ENCODE assay signal across 9 cellular contexts in the genomic region with DNA sequence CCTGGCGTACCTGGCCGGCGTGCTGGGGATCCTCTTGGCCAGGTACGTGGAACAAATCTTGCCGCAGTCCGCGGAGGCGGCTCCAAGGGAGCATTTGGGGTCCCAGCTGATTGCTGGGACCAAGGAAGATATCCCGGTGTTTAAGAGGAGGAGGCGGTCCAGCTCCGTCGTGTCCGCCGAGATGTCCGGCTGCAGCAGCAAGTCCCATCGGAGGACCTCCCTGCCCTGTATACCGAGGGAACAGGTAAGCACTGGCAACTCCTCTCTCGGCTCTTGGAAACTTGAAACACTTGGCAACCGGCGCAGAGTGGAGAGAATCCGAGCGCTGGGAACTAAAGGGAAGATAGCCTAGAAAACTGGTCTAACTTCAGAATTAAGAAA. TPM values are rescaled to one million over a fixed set of nuclear protein-coding genes. Genes with fewer than 3 reads are reported as not detected.
DNase-seq lines count a peak whose midpoint lies in the region; ATAC-seq, FAIRE-seq and TF ChIP-seq lines count a peak whose summit lies in the region.
"Had no signal": no experiment of that assay in that cellular context is flagged by ENCODE, and none has a peak within 500 bp of the region (broad histone marks: within the 10 kb centered on the region; RNA-seq: fewer than 3 reads in every experiment).

No MANE protein-coding gene starts in this region.

- H3K27me3 ChIP-seq in cardiac muscle cell (peaks cover 51% of the 10 kb centered on the region), pancreas (peaks cover 0 to 7% (median 0%) of the 10 kb centered on the region in 4 donors)

- no peaks in the 10 kb centered on the region for H3K4me1 ChIP-seq in cardiac muscle cell (ENCODE audit: low read depth)
- H3K4me1 ChIP-seq in pancreas, result no peaks in the 10 kb centered on the region

- BruUV-seq in Calu3 (replicated peaks; lab: Mats Ljungman, UMichigan), result no TSS peak

- no peaks in the 10 kb centered on the region for H3K9me3 ChIP-seq in cardiac muscle cell (ENCODE audit: low read depth)
- no peaks in the 10 kb centered on the region for H3K9me3 ChIP-seq in pancreas

- FAIRE-seq in pancreas (lab: Jason Lieb, UNC), result no peak
- FAIRE-seq: bronchial epithelial cell had no signal

- H3K9me3 Mint-ChIP-seq in Calu3 (ENCODE audit: low read depth, unreplicated experiment), result no peaks in the 10 kb centered on the region
- peaks cover 3% of the 10 kb centered on the region for H3K9me3 Mint-ChIP-seq in stimulated activated memory B cell treated with anti-CD40 and anti-IgM and Interleukin-4, amounts not matched to agents 10 μg/mL and 1 μg/mL and 100 μg/mL, for 72 hours
- no peaks in the 10 kb centered on the region for H3K9me3 Mint-ChIP-seq in activated T-cell treated with anti-CD3 and anti-CD28 coated beads, Interleukin-2, amount 50 U/mL, for 4 hours

- H3K27ac Mint-ChIP-seq in Calu3 (ENCODE audit: unreplicated experiment), result peak overlapping the region; percentile 61
- no peak overlapping the region for H3K27ac Mint-ChIP-seq in stimulated activated memory B cell treated with anti-CD40 and anti-IgM and Interleukin-4, amounts not matched to agents 10 μg/mL and 1 μg/mL and 100 μg/mL, for 72 hours

- H3K4me1 Mint-ChIP-seq in Calu3 (ENCODE audit: low read depth, unreplicated experiment), result peaks cover 40% of the 10 kb centered on the region
- no peaks in the 10 kb centered on the region for H3K4me1 Mint-ChIP-seq in stimulated activated memory B cell treated with anti-CD40 and anti-IgM and Interleukin-4, amounts not matched to agents 10 μg/mL and 1 μg/mL and 100 μg/mL, for 72 hours
- peaks cover 6% of the 10 kb centered on the region for H3K4me1 Mint-ChIP-seq in activated T-cell treated with anti-CD3 and anti-CD28 coated beads, Interleukin-2, amount 50 U/mL, for 4 hours (ENCODE audit: low read depth)

- peaks cover 39% of the 10 kb centered on the region for H3K36me3 Mint-ChIP-seq in Calu3 (ENCODE audit: insufficient read depth, unreplicated experiment)
- H3K36me3 Mint-ChIP-seq in stimulated activated memory B cell treated with anti-CD40 and anti-IgM and Interleukin-4, amounts not matched to agents 10 μg/mL and 1 μg/mL and 100 μg/mL, for 72 hours, result no peaks in the 10 kb centered on the region
- H3K36me3 Mint-ChIP-seq in activated T-cell treated with anti-CD3 and anti-CD28 coated beads, Interleukin-2, amount 50 U/mL, for 4 hours (ENCODE audit: insufficient read depth), result no peaks in the 10 kb centered on the region

- H3K27ac ChIP-seq in cardiac muscle cell (no peak overlapping the region), pancreas (peak overlapping the region; percentile 48 to 88 (median 80))

- H3K4me3 Mint-ChIP-seq in Calu3 (ENCODE audit: low read depth, unreplicated experiment), result peak overlapping the region; percentile 94
- no peak overlapping the region for H3K4me3 Mint-ChIP-seq in stimulated activated memory B cell treated with anti-CD40 and anti-IgM and Interleukin-4, amounts not matched to agents 10 μg/mL and 1 μg/mL and 100 μg/mL, for 72 hours
- no peak overlapping the region for H3K4me3 Mint-ChIP-seq in activated T-cell treated with anti-CD3 and anti-CD28 coated beads, Interleukin-2, amount 50 U/mL, for 4 hours

- intact Hi-C loops in Calu3 (cut with micrococcal nuclease; ENCODE audit: unreplicated experiment), result loop anchor here (5.0 to 10.0 kb wide), 3 partner anchors 373 to 795 kb away; no protein-coding TSS in a partner anchor
- intact Hi-C loops in pancreas (cut with DNase I), result no loop called here

- in situ Hi-C loops in SK-MEL-5 (cut with HindIII; ENCODE audit: low pct_unique_long_range_greater_than_20kb, low sequenced_read_pairs), result no loop called here

- ATAC-seq in pancreas (peak; percentile 43 to 46 (median 44)), GM19463 (IDR thresholded peaks at IDR 0.05; ENCODE audit: unreplicated experiment) (no peak)
- no peak for ATAC-seq in stimulated activated memory B cell treated with anti-CD40 and anti-IgM and Interleukin-4, amounts not matched to agents 10 μg/mL and 1 μg/mL and 100 μg/mL, for 72 hours
- no peak for ATAC-seq in activated T-cell treated with anti-CD3 and anti-CD28 coated beads, Interleukin-2, amount 50 U/mL, for 4 hours

- CTCF ChIA-PET in Calu3 (lab: Charles Lee), result interaction anchor here (0.7 kb wide), 1 partner anchor 1027 kb away, joined by 4 read pairs; no protein-coding TSS in a partner anchor

- no peaks in the 10 kb centered on the region for H3K36me3 ChIP-seq in cardiac muscle cell
- no peaks in the 10 kb centered on the region for H3K36me3 ChIP-seq in pancreas

- 2% methylated on average over 22 of the region's 22 CpGs for WGBS in pancreas, 2 donors

- DNase-seq in Calu3, result peak; percentile 50
- DNase-seq in SK-MEL-5 (ENCODE audit: low read depth, low spot score), result peak; percentile 61
- DNase-seq in cardiac muscle cell (ENCODE audit: low read depth in 1 of 2, low spot score in 1 of 2), result peak; percentile 28 to 56
- peak in 3 of 6 donors; percentile 5 to 35 (median 29) for DNase-seq in pancreas
- DNase-seq in activated T-cell treated with anti-CD3 and anti-CD28 coated beads, Interleukin-2, amount 50 U/mL, for 4 hours, result no peak
- no peak for DNase-seq in foreskin melanocyte

- no peaks in the 10 kb centered on the region for H3K27me3 Mint-ChIP-seq in Calu3 (ENCODE audit: unreplicated experiment)
- peaks cover 34% of the 10 kb centered on the region for H3K27me3 Mint-ChIP-seq in stimulated activated memory B cell treated with anti-CD40 and anti-IgM and Interleukin-4, amounts not matched to agents 10 μg/mL and 1 μg/mL and 100 μg/mL, for 72 hours
- peaks cover 53% of the 10 kb centered on the region for H3K27me3 Mint-ChIP-seq in activated T-cell treated with anti-CD3 and anti-CD28 coated beads, Interleukin-2, amount 50 U/mL, for 4 hours (ENCODE audit: low read depth)

- H3K4me3 ChIP-seq in cardiac muscle cell, result peak overlapping the region; percentile 61
- H3K4me3 ChIP-seq in pancreas, result peak overlapping the region; percentile 36 to 60 (median 47)

- TF ChIP-seq CTCF in Calu3 (IDR thresholded peaks at IDR 0.05; ENCODE audit: unreplicated experiment) (no peak), cardiac muscle cell (IDR thresholded peaks at IDR 0.05; ENCODE audit: low read depth, low read length) (no peak), pancreas (IDR thresholded peaks at IDR 0.05) (no peak)

RNA-seq across cellular contexts. Expression of a gene that starts 1.7 kb away (rescaled TPM):
- total RNA-seq in Calu3 (2022) (19.6 and 19.9 TPM in 2 replicates), cardiac muscle cell (2.7 and 4.4 TPM in 2 replicates), pancreas (10 to 100 TPM; 10.8 to 16.5 (median 14.4) TPM)
- total RNA-seq in SK-MEL-5 (2014; rRNA removed; shearing (Covaris generic)), result 29.0 and 30.5 TPM in 2 replicates
- polyA plus RNA-seq in SK-MEL-5 (2015; cell fraction: cytosol; rRNA removed), result 11.9 and 15.5 TPM in 2 replicates
- polyA plus RNA-seq in SK-MEL-5 (2015; cell fraction: nucleus; rRNA removed), result 9.8 and 10.8 TPM in 2 replicates
- polyA plus RNA-seq in cardiac muscle cell (1.3 and 1.8 TPM in 2 replicates), pancreas (1 to 10 TPM; 4.9 to 8.4 TPM)
- total RNA-seq in activated T-cell treated with anti-CD3 and anti-CD28 coated beads, Interleukin-2, amount 50 U/mL, for 4 hours, result under 1 TPM in 2 of 3 donors, not detected in 1; 0.08 TPM

Comparison
In these comparisons a context has a peak if more than half of its experiments do, and no peak if none do; other contexts are left out.
1. DNase-seq: peak in Calu3 (single experiment), SK-MEL-5 (single experiment) and cardiac muscle cell (2 of 2); none in activated T-cell treated with anti-CD3 and anti-CD28 coated beads, Interleukin-2, amount 50 U/mL, for 4 hours (single experiment) and foreskin melanocyte (single experiment).
2. ATAC-seq: peak in pancreas (4 of 4); none in GM19463 (single experiment), stimulated activated memory B cell treated with anti-CD40 and anti-IgM and Interleukin-4, amounts not matched to agents 10 μg/mL and 1 μg/mL and 100 μg/mL, for 72 hours (single experiment) and activated T-cell treated with anti-CD3 and anti-CD28 coated beads, Interleukin-2, amount 50 U/mL, for 4 hours (0 of 2).